ENCODE assay signal across 20 cellular contexts in the genomic region with DNA sequence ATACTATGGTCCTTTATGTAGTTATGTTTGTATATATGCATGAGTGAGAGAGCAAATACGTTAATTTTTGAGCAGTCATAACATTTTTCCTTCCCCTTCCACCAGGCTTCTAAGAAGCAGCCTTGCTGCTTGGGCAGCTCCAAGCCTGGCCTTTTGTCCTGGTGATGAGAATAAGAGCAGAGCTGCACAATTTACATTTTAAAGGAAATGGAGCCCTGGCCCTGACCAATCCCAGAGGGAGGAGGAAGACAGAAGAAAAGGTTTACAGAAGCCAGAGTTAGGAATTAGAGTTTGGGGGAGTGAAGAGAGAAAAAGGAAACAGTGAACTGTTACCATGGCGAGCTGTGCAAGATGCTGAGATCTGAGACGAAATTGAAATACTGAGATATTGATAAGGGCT.
"Had no signal": no experiment of that assay in that cellular context is flagged by ENCODE, and none has a peak within 500 bp of the region (broad histone marks: within the 10 kb centered on the region; RNA-seq: fewer than 3 reads in every experiment).

No MANE protein-coding gene starts in this region.

- DNase-seq: activated CD4-positive, alpha-beta T cell treated with anti-CD3 and anti-CD28 coated beads for 48 hours; activated CD8-positive, alpha-beta memory T cell treated with anti-CD3 and anti-CD28 coated beads, Interleukin-2, amount 50 U/mL, for 48 hours; activated gamma-delta T cell treated with Interleukin-2 at 50 U/mL for 16 hours; brain microvascular endothelial cell; effector CD8-positive, alpha-beta T cell; foreskin fibroblast; left cardiac atrium; naive B cell; stimulated activated CD4-positive, alpha-beta T cell treated with anti-CD3 and anti-CD28 coated beads, Interleukin-4, amount 100 ng/mL, for 24 hours; stimulated activated naive CD4-positive, alpha-beta T cell treated with Interleukin-2 at 50 U/mL for 16 hours; substantia nigra had no signal

- H3K4me3 ChIP-seq: coronary artery, lung, right atrium auricular region, skin epidermis, tibial nerve, vagina had no signal

- H3K9me3 Mint-ChIP-seq: central memory CD8-positive, alpha-beta T cell; T-helper 1 cell treated with Interleukin-12 subunit alpha and Interleukin-12 subunit beta and Interleukin-4 antibody, amounts not matched to agents 30 μg/mL and 1 μg/mL, for 36 hours had no signal

- H3K27me3 ChIP-seq: brain microvascular endothelial cell, right atrium auricular region, tibial nerve, vagina had no signal

- H3K36me3 Mint-ChIP-seq: activated naive CD8-positive, alpha-beta T cell; naive B cell had no signal

- ATAC-seq: left cardiac atrium had no signal

- H3K27ac ChIP-seq: brain microvascular endothelial cell, coronary artery, right atrium auricular region, skin epidermis, tibial nerve, vagina had no signal

- H3K9me3 ChIP-seq: vagina had no signal

- H3K27me3 Mint-ChIP-seq: activated naive CD8-positive, alpha-beta T cell; central memory CD8-positive, alpha-beta T cell had no signal

- H3K27ac Mint-ChIP-seq: activated naive CD8-positive, alpha-beta T cell; naive B cell; T-helper 1 cell treated with Interleukin-12 subunit alpha and Interleukin-12 subunit beta and Interleukin-4 antibody, amounts not matched to agents 30 μg/mL and 1 μg/mL, for 36 hours had no signal

- H3K36me3 ChIP-seq: brain microvascular endothelial cell, right atrium auricular region, tibial nerve, vagina had no signal

- H3K4me3 Mint-ChIP-seq: activated naive CD8-positive, alpha-beta T cell; central memory CD8-positive, alpha-beta T cell; naive B cell; T-helper 1 cell treated with Interleukin-12 subunit alpha and Interleukin-12 subunit beta and Interleukin-4 antibody, amounts not matched to agents 30 μg/mL and 1 μg/mL, for 36 hours had no signal

- H3K4me1 ChIP-seq: right atrium auricular region, tibial nerve, vagina had no signal

- H3K4me1 Mint-ChIP-seq: central memory CD8-positive, alpha-beta T cell; naive B cell had no signal
